In genomic region chr20:4063631-4064030, GRCh38 we compare ENCODE assay signal across 10 cellular contexts. TPM values are rescaled to one million over a fixed set of nuclear protein-coding genes. Genes with fewer than 3 reads are reported as not detected.
DNase-seq lines count a peak whose midpoint lies in the region; ATAC-seq and TF ChIP-seq lines count a peak whose summit lies in the region.
"Had no signal": no experiment of that assay in that cellular context is flagged by ENCODE, and none has a peak within 500 bp of the region (broad histone marks: within the 10 kb centered on the region; RNA-seq: fewer than 3 reads in every experiment).

No MANE protein-coding gene starts in this region.

- WGBS in gastroesophageal sphincter (ENCODE audit: low coverage in 1 of 2), 2 donors = 85 to 87% methylated on average over 3 to 5 of the region's 5 CpGs

- in situ Hi-C loops in gastrocnemius medialis (cut with MboI; ENCODE audit: low sequenced_read_pairs in 4 of 4) = no loop called here

- TF ChIP-seq CTCF in DND-41 (IDR thresholded peaks at IDR 0.05; ENCODE audit: borderline replicate concordance, extremely low read depth, low read length, poor library complexity, severe bottlenecking) = no peak
- TF ChIP-seq CTCF in gastroesophageal sphincter (IDR thresholded peaks at IDR 0.05) = no peak
- TF ChIP-seq CTCF in gastrocnemius medialis (IDR thresholded peaks at IDR 0.05 in 4 of 5, conservative IDR thresholded peaks at IDR 0.05 in 1 of 5) = no peak

- 0 out of 2 replicates have a peak overlapping the region, but pooled peaks have one; percentile 30 for H2AFZ ChIP-seq in DND-41 (ENCODE audit: low read depth, low read length)

- no peaks in the 10 kb centered on the region for H3K79me2 ChIP-seq in DND-41 (ENCODE audit: insufficient read depth, low read length)

- H3K9me3 ChIP-seq in DND-41 (ENCODE audit: insufficient read depth, low read length, severe bottlenecking) (no peaks in the 10 kb centered on the region), gastroesophageal sphincter (no peaks in the 10 kb centered on the region), gastrocnemius medialis (no peaks in the 10 kb centered on the region)

- H4K20me1 ChIP-seq in DND-41 (ENCODE audit: insufficient read depth, low read length) = no peaks in the 10 kb centered on the region

- DNase-seq in DND-41 (no peak), gastrocnemius medialis (no peak), foreskin melanocyte (no peak), AG20443 (ENCODE audit: low spot score) (no peak), NCI-H146 treated with DMSO at 0.1 percent for 48 hours (lab: John Stamatoyannopoulos, UW; ENCODE audit: unreplicated experiment) (no peak)
- DNase-seq: activated naive CD4-positive, alpha-beta T cell; NCI-H1092 treated with DMSO at 0.1 percent for 48 hours had no signal

- H3K27me3 ChIP-seq in DND-41 (ENCODE audit: insufficient read depth, low read length, poor library complexity) (no peaks in the 10 kb centered on the region), gastroesophageal sphincter (no peaks in the 10 kb centered on the region), gastrocnemius medialis (no peaks in the 10 kb centered on the region)

- no peaks in the 10 kb centered on the region for H3K36me3 ChIP-seq in DND-41 (ENCODE audit: insufficient read depth, low read length)
- H3K36me3 ChIP-seq in gastroesophageal sphincter = no peaks in the 10 kb centered on the region
- H3K36me3 ChIP-seq in gastrocnemius medialis = no peaks in the 10 kb centered on the region

- intact Hi-C loops in gastrocnemius medialis (cut with DNase I; ENCODE audit: low total_unique reads) = loop anchor here (5.0 kb wide), 1 partner anchor 46 kb away; the partner anchor contains the start of gene RNF24

- H3K27ac ChIP-seq in DND-41 (ENCODE audit: low read length) = 0 out of 2 replicates have a peak overlapping the region, but pooled peaks have one; percentile 20
- peak overlapping the region; percentile 47 to 77 (median 74) for H3K27ac ChIP-seq in gastroesophageal sphincter
- H3K27ac ChIP-seq in gastrocnemius medialis = peak overlapping the region; percentile 58 to 77 (median 63)

- H3K4me1 ChIP-seq in DND-41 (ENCODE audit: insufficient read depth, low read length) (peaks cover 27% of the 10 kb centered on the region), gastroesophageal sphincter (peaks cover 0 to 31% (median 11%) of the 10 kb centered on the region in 3 donors), gastrocnemius medialis (peaks cover 10 to 28% of the 10 kb centered on the region in 2 donors)

- TF ChIP-seq POLR2A in gastroesophageal sphincter (IDR thresholded peaks at IDR 0.05) (no peak), gastrocnemius medialis (IDR thresholded peaks at IDR 0.05) (no peak)

- TF ChIP-seq EP300 in gastroesophageal sphincter (IDR thresholded peaks at IDR 0.05) = no peak

- ATAC-seq in DND-41 (ENCODE audit: insufficient read depth, low read depth) (peak; percentile 31; the same call in 1 of the 3 replicates), SK-N-SH treated with all-trans-retinoic acid at 6 μM for 48 hours (peak; percentile 20; the same call in 2 of the 3 replicates), gastroesophageal sphincter (no peak), gastrocnemius medialis (no peak), HG03469 (IDR thresholded peaks at IDR 0.05; ENCODE audit: unreplicated experiment) (no peak)

- no peak overlapping the region for H3K4me3 ChIP-seq in DND-41 (ENCODE audit: low read depth in 1 of 2, low read length in 2 of 2)
- no peak overlapping the region for H3K4me3 ChIP-seq in gastroesophageal sphincter
- no peak overlapping the region for H3K4me3 ChIP-seq in gastrocnemius medialis

- H3K9ac ChIP-seq in DND-41 (ENCODE audit: low read depth, low read length) = no peak overlapping the region

- no peak overlapping the region for H3K4me2 ChIP-seq in DND-41 (ENCODE audit: insufficient read depth, low read length)

TF ChIP-seq in SK-N-SH treated with all-trans-retinoic acid at 6 μM for 48 hours, 23 proteins besides CTCF, POLR2A, EP300 and RAD21:
- TF ChIP-seq ZNF8 (CRISPR knock-in tag; IDR thresholded peaks at IDR 0.05) = no peak
- TF ChIP-seq CSRNP3 (CRISPR knock-in tag; IDR thresholded peaks at IDR 0.05) = no peak
- no peak for TF ChIP-seq SNAI2 (CRISPR knock-in tag; IDR thresholded peaks at IDR 0.05)
- no peak for TF ChIP-seq TCF4 (CRISPR knock-in tag; IDR thresholded peaks at IDR 0.05; ENCODE audit: borderline replicate concordance)
- no peak for TF ChIP-seq OSR1 (CRISPR knock-in tag; IDR thresholded peaks at IDR 0.05)
- no peak for TF ChIP-seq ZFP3 (CRISPR knock-in tag; IDR thresholded peaks at IDR 0.05)
- TF ChIP-seq ZNF70 (CRISPR knock-in tag; IDR thresholded peaks at IDR 0.05) = no peak
- TF ChIP-seq BACH2 (CRISPR knock-in tag; IDR thresholded peaks at IDR 0.05; ENCODE audit: borderline replicate concordance) = no peak
- TF ChIP-seq, protein P1, sequence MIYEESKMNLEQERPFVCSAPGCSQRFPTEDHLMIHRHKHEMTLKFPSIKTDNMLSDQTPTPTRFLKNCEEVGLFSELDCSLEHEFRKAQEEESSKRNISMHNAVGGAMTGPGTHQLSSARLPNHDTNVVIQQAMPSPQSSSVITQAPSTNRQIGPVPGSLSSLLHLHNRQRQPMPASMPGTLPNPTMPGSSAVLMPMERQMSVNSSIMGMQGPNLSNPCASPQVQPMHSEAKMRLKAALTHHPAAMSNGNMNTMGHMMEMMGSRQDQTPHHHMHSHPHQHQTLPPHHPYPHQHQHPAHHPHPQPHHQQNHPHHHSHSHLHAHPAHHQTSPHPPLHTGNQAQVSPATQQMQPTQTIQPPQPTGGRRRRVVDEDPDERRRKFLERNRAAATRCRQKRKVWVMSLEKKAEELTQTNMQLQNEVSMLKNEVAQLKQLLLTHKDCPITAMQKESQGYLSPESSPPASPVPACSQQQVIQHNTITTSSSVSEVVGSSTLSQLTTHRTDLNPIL (CRISPR knock-in tag; IDR thresholded peaks at IDR 0.05; ENCODE audit: low read depth) = no peak

RNA-seq across cellular contexts. Expression of gene RNF24, which starts 48.3 kb away (rescaled TPM):
- total RNA-seq in gastroesophageal sphincter (10 to 100 TPM; 10.1 to 16.2 (median 15.2) TPM), gastrocnemius medialis (1 to 10 TPM; 1.3 to 3.1 (median 2.1) TPM)

Comparison
In these comparisons a context has a peak if more than half of its experiments do, and no peak if none do; other contexts are left out.
1. ATAC-seq: peak in DND-41 (single experiment) and SK-N-SH treated with all-trans-retinoic acid at 6 μM for 48 hours (single experiment); none in gastroesophageal sphincter (single experiment), gastrocnemius medialis (0 of 2) and HG03469 (single experiment).
2. H3K27ac ChIP-seq: peak in every context shown above with its lines; median percentile 74 in gastroesophageal sphincter; 63 in gastrocnemius medialis; 20 in DND-41.